ENCODE assay signal across 29 cellular contexts in the genomic region with DNA sequence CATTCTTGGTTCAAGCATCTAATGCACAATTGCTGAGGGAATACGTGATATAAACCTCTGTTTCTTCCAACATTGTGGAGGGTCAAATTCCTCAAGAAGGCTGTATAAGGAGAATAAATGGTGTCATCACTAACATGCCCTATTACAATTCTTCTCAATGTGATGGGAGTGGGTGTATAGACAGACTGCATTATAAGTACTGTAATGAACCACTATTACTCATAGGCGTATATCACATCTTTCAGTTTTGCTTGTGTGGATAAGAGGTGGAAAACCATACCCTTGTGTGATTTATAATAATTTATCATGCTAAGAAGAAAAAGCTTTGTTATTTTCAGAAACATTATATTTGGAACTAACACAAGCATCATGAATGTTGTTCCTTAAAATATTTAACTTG.
"Had no signal": no experiment of that assay in that cellular context is flagged by ENCODE, and none has a peak within 500 bp of the region (broad histone marks: within the 10 kb centered on the region; RNA-seq: fewer than 3 reads in every experiment).

No MANE protein-coding gene starts in this region.

- DNase-seq: activated CD4-positive, alpha-beta T cell treated with anti-CD3 and anti-CD28 coated beads, Interleukin-2, amount 10 ng/mL, durations not matched to agents 24 days and 14 days; activated CD4-positive, alpha-beta T cell treated with anti-CD3 and anti-CD28 coated beads, Interleukin-2, amount 50 U/mL, for 4 hours; activated CD8-positive, alpha-beta memory T cell treated with anti-CD3 and anti-CD28 coated beads, Interleukin-2, amount 50 U/mL, for 4 hours; activated gamma-delta T cell; activated naive CD4-positive, alpha-beta T cell treated with Interleukin-2 at 50 U/mL for 16 hours; activated T-cell treated with anti-CD3 and anti-CD28 coated beads for 4 hours; activated T-cell treated with anti-CD3 and anti-CD28 coated beads, Interleukin-2, amount 50 U/mL, for 72 hours; amygdala; body of pancreas; Kasumi-1; KG1; MG63; NCI-H1048; NCI-H1105 treated with DMSO at 0.1 percent for 48 hours; NCI-H1436; NCI-H1694; NCI-H1930; NCI-H2081 treated with DMSO at 0.1 percent for 48 hours; NCI-H345; NCI-H524 treated with DMSO at 0.1 percent for 48 hours; SHP77; SJCRH30; T1000 had no signal

- H3K4me3 Mint-ChIP-seq: activated CD4-positive, alpha-beta T cell treated with anti-CD3 and anti-CD28 coated beads, Interleukin-2, amount 10 ng/mL, durations not matched to agents 24 days and 14 days; activated naive CD8-positive, alpha-beta T cell; activated T-cell treated with anti-CD3 and anti-CD28 coated beads, Interleukin-2, amount 50 U/mL, for 72 hours had no signal

- H3K9me3 Mint-ChIP-seq: activated CD4-positive, alpha-beta T cell treated with anti-CD3 and anti-CD28 coated beads, Interleukin-2, amount 10 ng/mL, durations not matched to agents 24 days and 14 days; activated T-cell treated with anti-CD3 and anti-CD28 coated beads, Interleukin-2, amount 50 U/mL, for 72 hours; activated T-helper 2 cell treated with anti-CD3 and anti-CD28 coated beads, Interferon-gamma antibody, Interleukin-2, Interleukin-4, amounts not matched to agents 10 μg/mL and 5 μg/mL and 100 μg/mL, durations not matched to agents 14 hours and 24 hours and 36 hours had no signal

- ATAC-seq: body of pancreas, Panc1 had no signal

- H3K27ac Mint-ChIP-seq: activated CD4-positive, alpha-beta T cell treated with anti-CD3 and anti-CD28 coated beads, Interleukin-2, amount 10 ng/mL, durations not matched to agents 24 days and 14 days; activated naive CD8-positive, alpha-beta T cell; activated T-cell treated with anti-CD3 and anti-CD28 coated beads, Interleukin-2, amount 50 U/mL, for 72 hours; activated T-helper 2 cell treated with anti-CD3 and anti-CD28 coated beads, Interferon-gamma antibody, Interleukin-2, Interleukin-4, amounts not matched to agents 10 μg/mL and 5 μg/mL and 100 μg/mL, durations not matched to agents 14 hours and 24 hours and 36 hours had no signal

- H3K4me3 ChIP-seq: ascending aorta, body of pancreas, breast epithelium, MG63, SJCRH30, SK-N-MC had no signal

- H3K9me3 ChIP-seq: ascending aorta, body of pancreas, breast epithelium, MG63, SJCRH30 had no signal

- H3K4me1 ChIP-seq: ascending aorta, body of pancreas, breast epithelium, SJCRH30 had no signal

- H3K27me3 ChIP-seq: ascending aorta, body of pancreas, breast epithelium, MG63, SJCRH30 had no signal

- H3K27ac ChIP-seq: ascending aorta, body of pancreas, breast epithelium, SJCRH30, SK-N-MC had no signal

- H3K36me3 ChIP-seq: ascending aorta, breast epithelium, MG63, SJCRH30 had no signal

- H3K4me1 Mint-ChIP-seq: activated CD4-positive, alpha-beta T cell treated with anti-CD3 and anti-CD28 coated beads, Interleukin-2, amount 10 ng/mL, durations not matched to agents 24 days and 14 days had no signal

- H3K27me3 Mint-ChIP-seq: activated naive CD8-positive, alpha-beta T cell had no signal

- H3K36me3 Mint-ChIP-seq: activated naive CD8-positive, alpha-beta T cell had no signal
